In genomic region chr3:174776123-174776522, GRCh38 we compare ENCODE assay signal across 20 cellular contexts.
DNase-seq lines count a peak whose midpoint lies in the region; ATAC-seq and TF ChIP-seq lines count a peak whose summit lies in the region.
"Had no signal": no experiment of that assay in that cellular context is flagged by ENCODE, and none has a peak within 500 bp of the region (broad histone marks: within the 10 kb centered on the region; RNA-seq: fewer than 3 reads in every experiment).

No MANE protein-coding gene starts in this region.

- H4K12ac ChIP-seq in trophoblast cell (ENCODE audit: low read depth, low read length) = no peak overlapping the region

- H2BK12ac ChIP-seq in trophoblast cell (ENCODE audit: low read length) = no peak overlapping the region

- H3K23ac ChIP-seq in trophoblast cell (ENCODE audit: low read length) = no peak overlapping the region

- H3K4me3 ChIP-seq in heart right ventricle (no peak overlapping the region), RWPE2 (ENCODE audit: severe bottlenecking) (no peak overlapping the region), trophoblast cell (ENCODE audit: low read depth, low read length) (no peak overlapping the region), left lung (no peak overlapping the region)
- H3K4me3 ChIP-seq: sigmoid colon, upper lobe of left lung had no signal

- ATAC-seq in heart right ventricle (peak in 2 of 8 donors; percentile 38 to 47), Right ventricle myocardium superior (ENCODE audit: poor library complexity) (no peak), RWPE2 (ENCODE audit: low read depth) (peak; percentile 40; the same call in 1 of the 3 replicates), HG03521 (IDR thresholded peaks at IDR 0.05; ENCODE audit: unreplicated experiment) (no peak), left lung (no peak)

- 79 to 82% methylated on average over 4 of the region's 4 CpGs for WGBS in heart right ventricle, 2 donors
- WGBS in trophoblast cell (ENCODE audit: extremely low coverage, insufficient coverage, insufficient read length) = no CpG with 5 or more reads among the region's 4 CpGs

- H2BK5ac ChIP-seq in trophoblast cell (ENCODE audit: low read depth, low read length, poor library complexity) = no peak overlapping the region

- H3K9me3 ChIP-seq in heart right ventricle (peaks cover 0 to 25% (median 0%) of the 10 kb centered on the region in 11 donors), RWPE2 (ENCODE audit: severe bottlenecking) (no peaks in the 10 kb centered on the region), trophoblast cell (ENCODE audit: insufficient read depth, low read depth, low read length) (no peaks in the 10 kb centered on the region), left lung (peaks cover 0 to 11% of the 10 kb centered on the region in 2 donors)
- H3K9me3 ChIP-seq: sigmoid colon, upper lobe of left lung had no signal

- intact Hi-C loops in heart right ventricle (cut with DNase I) = no loop called here
- intact Hi-C loops in Right ventricle myocardium superior (cut with DNase I) = no loop called here
- intact Hi-C loops in left lung (cut with DNase I) = no loop called here

- H3K36me3 ChIP-seq in heart right ventricle (no peaks in the 10 kb centered on the region), RWPE2 (ENCODE audit: low read depth) (no peaks in the 10 kb centered on the region), trophoblast cell (ENCODE audit: control insufficient read depth in 1 of 2, insufficient read depth in 2 of 2, low read length in 2 of 2) (no peaks in the 10 kb centered on the region), left lung (no peaks in the 10 kb centered on the region)
- H3K36me3 ChIP-seq: sigmoid colon, upper lobe of left lung had no signal

- H4K91ac ChIP-seq in trophoblast cell (ENCODE audit: low read depth, low read length) = no peak overlapping the region

- H3K4me2 ChIP-seq in trophoblast cell (ENCODE audit: low read length) = no peak overlapping the region

- H3K79me2 ChIP-seq in trophoblast cell (ENCODE audit: control insufficient read depth, insufficient read depth, low read length, poor library complexity) = no peaks in the 10 kb centered on the region
- H3K79me2 ChIP-seq: parathyroid adenoma had no signal

- H3K4me1 ChIP-seq in heart right ventricle (peaks cover 0 to 12% (median 0%) of the 10 kb centered on the region in 9 donors), RWPE2 (ENCODE audit: insufficient read depth, poor library complexity, severe bottlenecking) (no peaks in the 10 kb centered on the region), trophoblast cell (ENCODE audit: control insufficient read depth in 1 of 2, insufficient read depth in 2 of 2, low read length in 2 of 2) (no peaks in the 10 kb centered on the region), left lung (no peaks in the 10 kb centered on the region)
- H3K4me1 ChIP-seq: parathyroid adenoma, sigmoid colon, upper lobe of left lung had no signal

- H4K8ac ChIP-seq in trophoblast cell (ENCODE audit: low read depth, low read length) = no peak overlapping the region

- DNase-seq in heart right ventricle (no peak), Right ventricle myocardium superior (no peak), RWPE2 (ENCODE audit: low spot score) (no peak), epithelial cell of prostate (ENCODE audit: low read depth, low spot score) (peak; percentile 65), trophoblast cell (peak; percentile 87 to 99), left lung (no peak), NCI-H128 (lab: John Stamatoyannopoulos, UW; ENCODE audit: unreplicated experiment) (no peak)
- DNase-seq: activated CD4-positive, CD25-positive, alpha-beta regulatory T cell treated with anti-CD3 and anti-CD28 coated beads, Interleukin-2, amount 50 U/mL, for 72 hours; activated naive CD4-positive, alpha-beta T cell; activated T-cell treated with anti-CD3 and anti-CD28 coated beads, Interleukin-2, amount 50 U/mL, for 24 hours; amniotic stem cell; DND-41; GOT3; KBM-7; NCI-H1694; sigmoid colon; stimulated activated CD4-positive, alpha-beta T cell treated with anti-CD3 and anti-CD28 coated beads, Interleukin-15, amount 100 ng/mL, for 24 hours; upper lobe of left lung had no signal

- no peak overlapping the region for H2BK120ac ChIP-seq in trophoblast cell (ENCODE audit: insufficient read depth, low read length, poor library complexity)

- H3K27me3 ChIP-seq in heart right ventricle = no peaks in the 10 kb centered on the region
- H3K27me3 ChIP-seq in RWPE2 (ENCODE audit: insufficient read depth, poor library complexity, severe bottlenecking) = no peaks in the 10 kb centered on the region
- H3K27me3 ChIP-seq in trophoblast cell (ENCODE audit: insufficient read depth, low read length) = no peaks in the 10 kb centered on the region
- H3K27me3 ChIP-seq in left lung = no peaks in the 10 kb centered on the region
- H3K27me3 ChIP-seq: sigmoid colon, upper lobe of left lung had no signal

- H3K14ac ChIP-seq in trophoblast cell (ENCODE audit: low read length) = no peak overlapping the region

- no peak overlapping the region for H3K18ac ChIP-seq in trophoblast cell (ENCODE audit: low read length)

- H2AK5ac ChIP-seq in trophoblast cell (ENCODE audit: low read length) = no peak overlapping the region

- TF ChIP-seq CTCF in heart right ventricle (IDR thresholded peaks at IDR 0.05) = no peak
- no peak for TF ChIP-seq CTCF in RWPE2 (IDR thresholded peaks at IDR 0.05; ENCODE audit: poor library complexity, severe bottlenecking)
- TF ChIP-seq CTCF in left lung (IDR thresholded peaks at IDR 0.05) = no peak

- H3K9ac ChIP-seq in trophoblast cell (ENCODE audit: low read length) = no peak overlapping the region
- H3K9ac ChIP-seq: parathyroid adenoma had no signal

- no peak overlapping the region for H2AFZ ChIP-seq in trophoblast cell (ENCODE audit: insufficient read depth, low read length, poor library complexity)
- H2AFZ ChIP-seq: parathyroid adenoma had no signal

- no peaks in the 10 kb centered on the region for H3K79me1 ChIP-seq in trophoblast cell (ENCODE audit: low read length)

- H3K4ac ChIP-seq in trophoblast cell (ENCODE audit: low read depth, low read length) = no peak overlapping the region

- H3K27ac ChIP-seq in heart right ventricle (peak overlapping the region in 6 of 10 donors; percentile 15 to 74 (median 60)), RWPE2 (ENCODE audit: poor library complexity, severe bottlenecking) (no peak overlapping the region), epithelial cell of prostate (peak overlapping the region; percentile 54), trophoblast cell (ENCODE audit: low read depth, low read length) (no peak overlapping the region), left lung (no peak overlapping the region)
- H3K27ac ChIP-seq: parathyroid adenoma, sigmoid colon, upper lobe of left lung had no signal

Comparison
In these comparisons a context has a peak if more than half of its experiments do, and no peak if none do; other contexts are left out.
1. DNase-seq: peak in epithelial cell of prostate (single experiment) and trophoblast cell (2 of 2); none in heart right ventricle (0 of 2), Right ventricle myocardium superior (single experiment), RWPE2 (single experiment), left lung (0 of 2) and NCI-H128 (single experiment).
2. H3K27ac ChIP-seq: peak in heart right ventricle (6 of 10) and epithelial cell of prostate (single experiment); none in RWPE2 (single experiment), trophoblast cell (single experiment) and left lung (0 of 2).